ENCODE assay signal across 8 cellular contexts in the genomic region with DNA sequence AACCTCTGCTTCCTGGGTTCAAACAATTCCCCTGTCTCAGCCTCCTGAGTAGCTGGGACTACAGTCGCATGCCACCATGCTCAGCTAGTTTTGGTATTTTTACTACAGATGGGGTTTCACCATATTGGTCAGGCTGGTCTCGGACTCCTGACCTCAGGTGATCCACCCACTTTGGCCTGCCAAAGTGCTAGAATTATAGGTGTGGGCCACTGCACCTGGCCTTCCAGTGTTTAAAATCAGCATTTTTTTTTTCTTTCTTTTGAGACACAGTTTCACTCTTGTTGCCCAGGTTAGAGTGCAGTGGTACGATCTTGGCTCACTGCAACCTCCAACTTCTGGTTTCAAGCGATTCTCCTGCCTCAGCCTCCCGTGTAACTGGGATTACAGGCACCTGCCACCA. TPM values are rescaled to one million over a fixed set of nuclear protein-coding genes. Genes with fewer than 3 reads are reported as not detected.
"Had no signal": no experiment of that assay in that cellular context is flagged by ENCODE, and none has a peak within 500 bp of the region (broad histone marks: within the 10 kb centered on the region; RNA-seq: fewer than 3 reads in every experiment).

No MANE protein-coding gene starts in this region.

RNA-seq across cellular contexts. Expression of a gene that starts 5.3 kb away (rescaled TPM):
- total RNA-seq: activated CD4-positive, alpha-beta memory T cell treated with anti-CD3 and anti-CD28 coated beads, Interleukin-2, amount 10 ng/mL, durations not matched to agents 7 days and 5 days; activated CD8-positive, alpha-beta memory T cell treated with anti-CD3 and anti-CD28 coated beads, Interleukin-2, amount 10 ng/mL, durations not matched to agents 7 days and 5 days; bronchial epithelial cell; NCI-H460; PC-3; Peyer's patch; Right ventricle myocardium inferior; SK-MEL-5 had no signal
